In genomic region chr1:38992450-38993111, GRCh38 we compare ENCODE assay signal across 8 cellular contexts. TPM values are rescaled to one million over a fixed set of nuclear protein-coding genes. Genes with fewer than 3 reads are reported as not detected.
DNase-seq lines count a peak whose midpoint lies in the region; ATAC-seq, FAIRE-seq and TF ChIP-seq lines count a peak whose summit lies in the region.

No MANE protein-coding gene starts in this region.

- H2BK120ac ChIP-seq in mesendoderm (ENCODE audit: low read depth, low read length), result no peak overlapping the region

- H2AK5ac ChIP-seq in mesendoderm (ENCODE audit: low read length), result peak overlapping the region; percentile 65

- H3K27ac Mint-ChIP-seq in astrocyte (ENCODE audit: unreplicated experiment), result peak overlapping the region; percentile 67

- H3K79me1 ChIP-seq in mesendoderm (ENCODE audit: low read length), result no peaks in the 10 kb centered on the region

- WGBS in mesendoderm (ENCODE audit: extremely low coverage, insufficient coverage, low lambda C conversion rate), result no CpG with 5 or more reads among the region's 9 CpGs

- intact Hi-C loops in left ventricle myocardium superior (cut with micrococcal nuclease), result no loop called here

- H3K36me3 ChIP-seq in right atrium auricular region (peaks cover 7% of the 10 kb centered on the region), astrocyte (ENCODE audit: insufficient read depth, low read length) (peaks cover 18% of the 10 kb centered on the region), mesendoderm (ENCODE audit: control insufficient read depth, insufficient read depth, low read length) (peaks cover 2% of the 10 kb centered on the region)

- H3K56ac ChIP-seq in mesendoderm (ENCODE audit: low read length), result peak overlapping the region; percentile 98

- peak overlapping the region; percentile 91 for H3K4me2 ChIP-seq in astrocyte (ENCODE audit: low read length)
- H3K4me2 ChIP-seq in mesendoderm (ENCODE audit: low read length), result peak overlapping the region; percentile 84

- peak overlapping the region; percentile 97 for H3K4me3 Mint-ChIP-seq in astrocyte (ENCODE audit: unreplicated experiment)

- no peak for DNase-seq in right atrium auricular region (ENCODE audit: low spot score)
- no peak for DNase-seq in left ventricle myocardium superior
- DNase-seq in astrocyte (ENCODE audit: low read depth), result no peak
- DNase-seq in mesendoderm, result peak; percentile 17
- no peak for DNase-seq in RCC 7860 (ENCODE audit: low spot score)
- no peak for DNase-seq in epidermal melanocyte (ENCODE audit: insufficient read length, low spot score)
- DNase-seq in G401 (ENCODE audit: low spot score), result no peak

- H3K9me3 ChIP-seq in right atrium auricular region (no peaks in the 10 kb centered on the region), astrocyte (ENCODE audit: insufficient read depth, low read depth, low read length) (no peaks in the 10 kb centered on the region)

- H3K18ac ChIP-seq in mesendoderm (ENCODE audit: low read length), result no peak overlapping the region

- H3K27me3 ChIP-seq in right atrium auricular region, result no peaks in the 10 kb centered on the region
- H3K27me3 ChIP-seq in astrocyte (ENCODE audit: insufficient read depth, low read length), result no peaks in the 10 kb centered on the region
- H3K27me3 ChIP-seq in mesendoderm (ENCODE audit: insufficient read depth, low read length, poor library complexity), result no peaks in the 10 kb centered on the region

- H3K4ac ChIP-seq in mesendoderm (ENCODE audit: low read depth, low read length), result no peak overlapping the region

- H3K23ac ChIP-seq in mesendoderm (ENCODE audit: low read length), result no peak overlapping the region

- ATAC-seq in left ventricle myocardium superior, result no peak
- no peak for ATAC-seq in HG03442 (IDR thresholded peaks at IDR 0.05; ENCODE audit: unreplicated experiment)

- TF ChIP-seq CTCF in right atrium auricular region (IDR thresholded peaks at IDR 0.05) (no peak), astrocyte (IDR thresholded peaks at IDR 0.05; ENCODE audit: insufficient read depth, low read depth, low read length) (no peak)

- H3K27me3 Mint-ChIP-seq in astrocyte (ENCODE audit: low read depth, unreplicated experiment), result no peaks in the 10 kb centered on the region

- H3K9ac ChIP-seq in astrocyte (ENCODE audit: low read length) (peak overlapping the region; percentile 90), mesendoderm (ENCODE audit: low read length) (peak overlapping the region; percentile 99)

- no peak overlapping the region for H4K8ac ChIP-seq in mesendoderm (ENCODE audit: low read depth, low read length)

- peaks cover 61% of the 10 kb centered on the region for H4K20me1 ChIP-seq in astrocyte (ENCODE audit: insufficient read depth, low read length)

- H2AFZ ChIP-seq in astrocyte (ENCODE audit: low read depth, low read length), result no peak overlapping the region

- H3K27ac ChIP-seq in right atrium auricular region (peak overlapping the region; percentile 95 to 97), astrocyte (ENCODE audit: low read depth, low read length) (peak overlapping the region; percentile 44), mesendoderm (ENCODE audit: low read depth, low read length) (no peak overlapping the region)

- no peak for FAIRE-seq in astrocyte (lab: Jason Lieb, UNC)
- FAIRE-seq in RCC 7860 (lab: Jason Lieb, UNC), result no peak

- no peak overlapping the region for H2BK15ac ChIP-seq in mesendoderm (replicated peaks; ENCODE audit: low read depth)

- in situ Hi-C loops in G401 (cut with HindIII; ENCODE audit: low sequenced_read_pairs), result no loop called here

- H3K4me1 Mint-ChIP-seq in astrocyte (ENCODE audit: low read depth, unreplicated experiment), result peaks cover 36% of the 10 kb centered on the region

- no peaks in the 10 kb centered on the region for H3K9me3 Mint-ChIP-seq in astrocyte (ENCODE audit: unreplicated experiment)

- H3K36me3 Mint-ChIP-seq in astrocyte (ENCODE audit: low read depth, unreplicated experiment), result peaks cover 10% of the 10 kb centered on the region

- H3K4me1 ChIP-seq in right atrium auricular region (peaks cover 0 to 50% of the 10 kb centered on the region in 2 donors), astrocyte (ENCODE audit: insufficient read depth, low read length) (peaks cover 33% of the 10 kb centered on the region), mesendoderm (ENCODE audit: control insufficient read depth, low read depth, low read length) (peaks cover 5% of the 10 kb centered on the region)

- H3K79me2 ChIP-seq in astrocyte (ENCODE audit: insufficient read depth, low read length) (peaks cover 66% of the 10 kb centered on the region), mesendoderm (ENCODE audit: control insufficient read depth, insufficient read depth, low read length) (peaks cover 61% of the 10 kb centered on the region)

- no peak overlapping the region for H2BK5ac ChIP-seq in mesendoderm (ENCODE audit: low read length)

- peak overlapping the region; percentile 100 for H3K4me3 ChIP-seq in right atrium auricular region
- H3K4me3 ChIP-seq in astrocyte (ENCODE audit: insufficient read depth, low read depth, low read length), result peak overlapping the region; percentile 95
- H3K4me3 ChIP-seq in mesendoderm (ENCODE audit: low read length), result peak overlapping the region; percentile 99

- H4K5ac ChIP-seq in mesendoderm (ENCODE audit: low read length), result no peak overlapping the region

RNA-seq across cellular contexts. Expression of gene AKIRIN1, which starts 1.5 kb away (rescaled TPM):
- total RNA-seq in right atrium auricular region (10 to 100 TPM; 44.8 to 46.4 TPM), left ventricle myocardium superior (66.4 TPM), astrocyte (152 and 156 TPM in 2 replicates)
- polyA plus RNA-seq in mesendoderm (2013, experiment 1 of 2), result 153 TPM
- polyA plus RNA-seq in mesendoderm (2013, experiment 2 of 2), result 155 TPM
- 76.7 and 107 TPM in 2 replicates for total RNA-seq in G401 (2014; rRNA removed; shearing (Covaris generic))

RNA-seq across cellular contexts. Expression of gene NDUFS5, which starts 33.6 kb away (rescaled TPM):
- total RNA-seq in right atrium auricular region, result 1,000 to 10,000 TPM; 1,281 to 1,828 TPM
- 782 TPM for total RNA-seq in left ventricle myocardium superior
- total RNA-seq in astrocyte, result 313 and 360 TPM in 2 replicates
- polyA plus RNA-seq in mesendoderm (2013, experiment 1 of 2), result 863 TPM
- polyA plus RNA-seq in mesendoderm (2013, experiment 2 of 2), result 889 TPM
- 764 and 816 TPM in 2 replicates for total RNA-seq in G401 (2014; rRNA removed; shearing (Covaris generic))

RNA-seq across cellular contexts. Expression of gene RHBDL2, which starts 51.0 kb away (rescaled TPM):
- total RNA-seq in right atrium auricular region (under 1 TPM in 1 of 2 donors, not detected in 1; 0.31 TPM), left ventricle myocardium superior (not detected), astrocyte (not detected in 2 replicates)
- polyA plus RNA-seq in mesendoderm (2013, experiment 1 of 2), result 0.13 TPM
- 0.13 TPM for polyA plus RNA-seq in mesendoderm (2013, experiment 2 of 2)
- total RNA-seq in G401 (2014; rRNA removed; shearing (Covaris generic)), result 4.5 TPM in 1 of 2 replicates, not detected in the other
